ENCODE assay signal across 19 cellular contexts in the genomic region with DNA sequence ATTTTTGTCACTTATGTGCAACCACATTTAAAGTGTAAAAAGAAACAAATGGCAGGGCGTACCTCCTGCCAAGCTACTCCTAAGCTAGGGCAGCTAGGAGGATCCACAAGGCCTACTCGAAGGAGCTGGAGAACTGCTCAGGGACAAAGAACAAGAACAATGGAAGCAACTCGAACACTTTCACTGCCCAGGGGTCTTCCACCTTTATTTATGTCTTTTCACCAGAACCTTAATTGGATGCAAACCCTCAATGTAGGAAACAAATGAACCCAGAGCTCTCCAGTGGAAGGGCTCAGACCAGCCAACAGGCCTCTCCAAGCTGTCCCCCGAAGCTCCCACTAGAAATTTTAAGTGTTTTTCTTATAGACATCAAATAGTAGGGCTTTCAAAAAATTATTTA.
"Had no signal": no experiment of that assay in that cellular context is flagged by ENCODE, and none has a peak within 500 bp of the region (broad histone marks: within the 10 kb centered on the region; RNA-seq: fewer than 3 reads in every experiment).

No MANE protein-coding gene starts in this region.

- H3K4me1 Mint-ChIP-seq: activated naive CD8-positive, alpha-beta T cell treated with anti-CD3 and anti-CD28 coated beads, Interleukin-2, amount 10 ng/mL, durations not matched to agents 7 days and 5 days; stimulated activated naive B cell treated with anti-CD40 and anti-IgM and Interleukin-4, amounts not matched to agents 10 μg/mL and 1 μg/mL and 100 μg/mL, for 72 hours; WTC11 had no signal

- H3K9me3 ChIP-seq: neutrophil, sigmoid colon had no signal

- DNase-seq: activated CD4-positive, alpha-beta memory T cell treated with anti-CD3 and anti-CD28 coated beads for 36 hours; activated CD4-positive, alpha-beta T cell treated with anti-CD3 and anti-CD28 coated beads for 4 hours; activated naive CD4-positive, alpha-beta T cell treated with Interleukin-2 at 50 U/mL for 16 hours; activated naive CD8-positive, alpha-beta T cell treated with anti-CD3 and anti-CD28 coated beads, Interleukin-2, amount 10 ng/mL, durations not matched to agents 7 days and 5 days; activated T-cell treated with anti-CD3 and anti-CD28 coated beads, Interleukin-2, amount 50 U/mL, for 24 hours; anterior cingulate cortex; effector memory CD8-positive, alpha-beta T cell; mammary epithelial cell; sigmoid colon; spleen; stimulated activated naive B cell treated with anti-CD40 and anti-IgM and Interleukin-4, amounts not matched to agents 10 μg/mL and 1 μg/mL and 100 μg/mL, for 72 hours; trophoblast cell had no signal

- H3K27me3 ChIP-seq: hepatocyte, neutrophil, sigmoid colon had no signal

- H3K27ac ChIP-seq: hepatocyte, neutrophil, parathyroid adenoma had no signal

- ATAC-seq: effector memory CD8-positive, alpha-beta T cell; left lobe of liver; stimulated activated naive B cell treated with anti-CD40 and anti-IgM and Interleukin-4, amounts not matched to agents 10 μg/mL and 1 μg/mL and 100 μg/mL, for 72 hours; WTC11 had no signal

- H3K9me3 Mint-ChIP-seq: activated T-cell treated with anti-CD3 and anti-CD28 coated beads, Interleukin-2, amount 50 U/mL, for 24 hours; activated T-helper 2 cell treated with anti-CD3 and anti-CD28 coated beads, Interferon-gamma antibody, Interleukin-2, Interleukin-4, amounts not matched to agents 10 μg/mL and 5 μg/mL and 100 μg/mL, durations not matched to agents 14 hours and 24 hours and 36 hours; dendritic cell treated with granulocyte-macrophage colony-stimulating factor and Interleukin-4, amounts not matched to agents 40 ng/mL and 50 ng/mL, for 4 days; effector memory CD8-positive, alpha-beta T cell; WTC11 had no signal

- H3K4me1 ChIP-seq: parathyroid adenoma, spleen had no signal

- H3K27ac Mint-ChIP-seq: activated CD4-positive, alpha-beta memory T cell treated with anti-CD3 and anti-CD28 coated beads for 36 hours; activated naive CD8-positive, alpha-beta T cell treated with anti-CD3 and anti-CD28 coated beads, Interleukin-2, amount 10 ng/mL, durations not matched to agents 7 days and 5 days; activated T-cell treated with anti-CD3 and anti-CD28 coated beads, Interleukin-2, amount 50 U/mL, for 24 hours; activated T-helper 2 cell treated with anti-CD3 and anti-CD28 coated beads, Interferon-gamma antibody, Interleukin-2, Interleukin-4, amounts not matched to agents 10 μg/mL and 5 μg/mL and 100 μg/mL, durations not matched to agents 14 hours and 24 hours and 36 hours; dendritic cell treated with granulocyte-macrophage colony-stimulating factor and Interleukin-4, amounts not matched to agents 40 ng/mL and 50 ng/mL, for 4 days; effector memory CD8-positive, alpha-beta T cell; stimulated activated naive B cell treated with anti-CD40 and anti-IgM and Interleukin-4, amounts not matched to agents 10 μg/mL and 1 μg/mL and 100 μg/mL, for 72 hours; WTC11 had no signal

- H3K36me3 ChIP-seq: neutrophil, sigmoid colon, spleen had no signal

- H3K36me3 Mint-ChIP-seq: activated CD4-positive, alpha-beta memory T cell treated with anti-CD3 and anti-CD28 coated beads for 36 hours; activated naive CD8-positive, alpha-beta T cell treated with anti-CD3 and anti-CD28 coated beads, Interleukin-2, amount 10 ng/mL, durations not matched to agents 7 days and 5 days; stimulated activated naive B cell treated with anti-CD40 and anti-IgM and Interleukin-4, amounts not matched to agents 10 μg/mL and 1 μg/mL and 100 μg/mL, for 72 hours; WTC11 had no signal

- H3K4me3 Mint-ChIP-seq: activated CD4-positive, alpha-beta memory T cell treated with anti-CD3 and anti-CD28 coated beads for 36 hours; activated naive CD8-positive, alpha-beta T cell treated with anti-CD3 and anti-CD28 coated beads, Interleukin-2, amount 10 ng/mL, durations not matched to agents 7 days and 5 days; activated T-cell treated with anti-CD3 and anti-CD28 coated beads, Interleukin-2, amount 50 U/mL, for 24 hours; dendritic cell treated with granulocyte-macrophage colony-stimulating factor and Interleukin-4, amounts not matched to agents 40 ng/mL and 50 ng/mL, for 4 days; effector memory CD8-positive, alpha-beta T cell; stimulated activated naive B cell treated with anti-CD40 and anti-IgM and Interleukin-4, amounts not matched to agents 10 μg/mL and 1 μg/mL and 100 μg/mL, for 72 hours; WTC11 had no signal

- H3K4me3 ChIP-seq: hepatocyte, sigmoid colon, spleen had no signal
